ENCODE assay signal across 23 cellular contexts in genomic region chr5:90307386-90308181, GRCh38.
DNase-seq lines count a peak whose midpoint lies in the region; ATAC-seq, FAIRE-seq and TF ChIP-seq lines count a peak whose summit lies in the region.
"Had no signal": no experiment of that assay in that cellular context is flagged by ENCODE, and none has a peak within 500 bp of the region (broad histone marks: within the 10 kb centered on the region; RNA-seq: fewer than 3 reads in every experiment).

No MANE protein-coding gene starts in this region.

- CTCF ChIA-PET in GM12878 (lab: Yijun Ruan, JAX): no interaction called here

- SMC1A ChIA-PET in GM12878 (lab: Charles Lee; ENCODE audit: uncharacterized antibody, unreplicated experiment): no interaction called here

- H3K79me2 ChIP-seq in GM12878 (ENCODE audit: control insufficient read depth, insufficient read depth, low read length): no peaks in the 10 kb centered on the region

- H3K27me3 ChIP-seq in GM06990 (replicated peaks; ENCODE audit: control insufficient read depth, insufficient read depth, low read length): no peaks in the 10 kb centered on the region
- no peaks in the 10 kb centered on the region for H3K27me3 ChIP-seq in GM12878 (replicated peaks in 1 of 2; ENCODE audit: control insufficient read depth in 2 of 2, insufficient read depth in 2 of 2, low read length in 1 of 2)
- H3K27me3 ChIP-seq: BLaER1 treated with 17β-estradiol and CSF1 and Interleukin-3, amounts not matched to agents 10 nM and 100 nM had no signal

- H3K9me3 Mint-ChIP-seq in activated T-cell treated with anti-CD3 and anti-CD28 coated beads, Interleukin-2, amount 50 U/mL, for 72 hours: no peaks in the 10 kb centered on the region
- H3K9me3 Mint-ChIP-seq: CD4-positive, alpha-beta T cell had no signal

- no peak overlapping the region for H2AFZ ChIP-seq in GM12878 (ENCODE audit: control insufficient read depth, low read depth, low read length)

- RAD21 ChIA-PET in GM12878 (lab: Charles Lee; ENCODE audit: unreplicated experiment): no interaction called here

- FAIRE-seq in GM12878 (lab: Jason Lieb, UNC): no peak
- FAIRE-seq: D721Med, H54 had no signal

- no peak for TF ChIP-seq EP300 in GM12878 (IDR thresholded peaks at IDR 0.05; ENCODE audit: borderline replicate concordance in 1 of 2, control insufficient read depth in 1 of 2, low read depth in 2 of 2, low read length in 2 of 2)

- no peak overlapping the region for H3K27ac ChIP-seq in GM12878 (ENCODE audit: control insufficient read depth, insufficient read depth)
- H3K27ac ChIP-seq: A549; BLaER1 treated with 17β-estradiol and CSF1 and Interleukin-3, amounts not matched to agents 10 nM and 100 nM; RWPE1 had no signal

- POLR2A ChIA-PET in GM12878 (lab: Charles Lee): no interaction called here

- H3K36me3 ChIP-seq in GM06990 (ENCODE audit: control insufficient read depth, insufficient read depth, low read length) (no peaks in the 10 kb centered on the region), GM12878 (ENCODE audit: control insufficient read depth in 2 of 2, insufficient read depth in 2 of 2, low read length in 1 of 2) (no peaks in the 10 kb centered on the region)
- H3K36me3 ChIP-seq: BLaER1 treated with 17β-estradiol and CSF1 and Interleukin-3, amounts not matched to agents 10 nM and 100 nM had no signal

- H3K9ac ChIP-seq in GM12878 (ENCODE audit: control insufficient read depth, insufficient read depth, low read length): no peak overlapping the region
- H3K9ac ChIP-seq: BLaER1 treated with 17β-estradiol and CSF1 and Interleukin-3, amounts not matched to agents 10 nM and 100 nM had no signal

- DNase-seq in GM06990 (ENCODE audit: extremely low read depth, insufficient read length) (peak; percentile 7), NCI-H446 (lab: John Stamatoyannopoulos, UW) (peak; percentile 36 to 55), GM12878 (ENCODE audit: low read depth, low spot score) (no peak), fibroblast of pulmonary artery (ENCODE audit: low read depth) (peak; percentile 25), NCI-H2227 (lab: John Stamatoyannopoulos, UW; ENCODE audit: unreplicated experiment) (no peak), DMS153 (lab: John Stamatoyannopoulos, UW) (no peak)
- no peak for DNase-seq in activated T-cell treated with anti-CD3 and anti-CD28 coated beads, Interleukin-2, amount 50 U/mL, for 72 hours
- DNase-seq: AML-193; CD4-positive, alpha-beta T cell; DND-41; NCI-H1048; NCI-H1436; NCI-H187; NCI-H2081 treated with DMSO at 0.1 percent for 48 hours; NCI-H526 treated with DMSO at 0.1 percent for 48 hours; SHP77; SW 1271 had no signal

- no peak for TF ChIP-seq POLR2A in GM12878 (IDR thresholded peaks at IDR 0.05; ENCODE audit: low read depth, low read length)

- no peaks in the 10 kb centered on the region for H4K20me1 ChIP-seq in GM12878 (ENCODE audit: control insufficient read depth, insufficient read depth)
- H4K20me1 ChIP-seq: BLaER1 treated with 17β-estradiol and CSF1 and Interleukin-3, amounts not matched to agents 10 nM and 100 nM had no signal

- H3K27ac Mint-ChIP-seq in activated T-cell treated with anti-CD3 and anti-CD28 coated beads, Interleukin-2, amount 50 U/mL, for 72 hours: no peak overlapping the region
- H3K27ac Mint-ChIP-seq: CD4-positive, alpha-beta T cell had no signal

- in situ Hi-C loops in GM12878 (cut with MboI): no loop called here

- H3K4me3 Mint-ChIP-seq in activated T-cell treated with anti-CD3 and anti-CD28 coated beads, Interleukin-2, amount 50 U/mL, for 72 hours: no peak overlapping the region
- H3K4me3 Mint-ChIP-seq: CD4-positive, alpha-beta T cell had no signal

- H3K9me3 ChIP-seq in GM12878 (replicated peaks; ENCODE audit: control insufficient read depth, insufficient read depth, low read length): no peaks in the 10 kb centered on the region
- H3K9me3 ChIP-seq: A549; BLaER1 treated with 17β-estradiol and CSF1 and Interleukin-3, amounts not matched to agents 10 nM and 100 nM had no signal

- H3K27me3 Mint-ChIP-seq in activated T-cell treated with anti-CD3 and anti-CD28 coated beads, Interleukin-2, amount 50 U/mL, for 72 hours (ENCODE audit: low read depth): peaks cover 11% of the 10 kb centered on the region

- ATAC-seq in GM12878: no peak; the same call in 2 of the 3 replicates
- ATAC-seq in activated T-cell treated with anti-CD3 and anti-CD28 coated beads, Interleukin-2, amount 50 U/mL, for 72 hours (replicated peaks in 1 of 2): no peak
- ATAC-seq: A549, Panc1 had no signal

- no TSS peak for BruUV-seq in GM12878 (replicated peaks; lab: Mats Ljungman, UMichigan)

- 86% methylated on average over 1 of the region's 1 CpG for WGBS in GM12878 (ENCODE audit: insufficient coverage, insufficient replicate concordance, low lambda C conversion rate, missing lambda C conversion rate)

- H3K4me2 ChIP-seq in GM12878 (ENCODE audit: control insufficient read depth, insufficient read depth): no peak overlapping the region
- H3K4me2 ChIP-seq: A549; BLaER1 treated with 17β-estradiol and CSF1 and Interleukin-3, amounts not matched to agents 10 nM and 100 nM had no signal

- TF ChIP-seq RAD21 in GM12878 (IDR thresholded peaks at IDR 0.05; ENCODE audit: insufficient read depth, low read depth, low read length): no peak

- no peaks in the 10 kb centered on the region for H3K4me1 Mint-ChIP-seq in activated T-cell treated with anti-CD3 and anti-CD28 coated beads, Interleukin-2, amount 50 U/mL, for 72 hours (ENCODE audit: low read depth)

- H3K4me1 ChIP-seq in GM12878 (ENCODE audit: control insufficient read depth, insufficient read depth, low read length): no peaks in the 10 kb centered on the region
- H3K4me1 ChIP-seq: A549 had no signal

- H3K4me3 ChIP-seq in GM06990 (replicated peaks; ENCODE audit: low read depth, low read length) (no peak overlapping the region), GM12878 (no peak overlapping the region), fibroblast of pulmonary artery (replicated peaks; ENCODE audit: low read depth, low read length) (no peak overlapping the region)
- H3K4me3 ChIP-seq: A549; BLaER1 treated with 17β-estradiol and CSF1 and Interleukin-3, amounts not matched to agents 10 nM and 100 nM had no signal

- no peaks in the 10 kb centered on the region for H3K36me3 Mint-ChIP-seq in activated T-cell treated with anti-CD3 and anti-CD28 coated beads, Interleukin-2, amount 50 U/mL, for 72 hours (ENCODE audit: insufficient read depth in 2 of 2)

- intact Hi-C loops in GM12878 (cut with micrococcal nuclease; ENCODE audit: unreplicated experiment): loop anchor here (5.0 kb wide), 1 partner anchor 65 kb away; no protein-coding TSS in a partner anchor

- TF ChIP-seq CTCF in GM06990 (IDR thresholded peaks at IDR 0.05; ENCODE audit: insufficient read depth, low read length, poor library complexity, severe bottlenecking) (no peak), GM12878 (IDR thresholded peaks at IDR 0.05 in 2 of 3, conservative IDR thresholded peaks at IDR 0.05 in 1 of 3; ENCODE audit: control insufficient read depth in 2 of 3, extremely low read depth in 1 of 3, insufficient read depth in 1 of 3, low read depth in 3 of 3, low read length in 3 of 3) (no peak), fibroblast of pulmonary artery (IDR thresholded peaks at IDR 0.05; ENCODE audit: low read length, missing control alignments) (no peak)

TF ChIP-seq in GM12878, 131 proteins besides CTCF, POLR2A, EP300 and RAD21:
- 0 out of 2 replicates have a peak, but pooled peaks have one; percentile 54 for TF ChIP-seq ZNF384 (IDR thresholded peaks at IDR 0.05; ENCODE audit: borderline replicate concordance, low read depth, low read length)
- TF ChIP-seq PKNOX1 (IDR thresholded peaks at IDR 0.05): peak; percentile 78
- no peak for TF ChIP-seq ESRRA (IDR thresholded peaks at IDR 0.05; ENCODE audit: low read length)
TF ChIP-seq in GM12878: peak in this region for 2.

Comparison
In these comparisons a context has a peak if more than half of its experiments do, and no peak if none do; other contexts are left out.
1. DNase-seq: peak in GM06990 (single experiment), NCI-H446 (2 of 2) and fibroblast of pulmonary artery (single experiment); none in GM12878 (single experiment), NCI-H2227 (single experiment), DMS153 (single experiment) and activated T-cell treated with anti-CD3 and anti-CD28 coated beads, Interleukin-2, amount 50 U/mL, for 72 hours (0 of 2).